ENCODE assay signal across 17 cellular contexts in genomic region chr7:106626376-106627293, GRCh38. TPM values are rescaled to one million over a fixed set of nuclear protein-coding genes. Genes with fewer than 3 reads are reported as not detected.
A peak's percentile ranks its signal among the peaks of the same experiment; 100 is the strongest.
DNase-seq lines count a peak whose midpoint lies in the region; ATAC-seq and TF ChIP-seq lines count a peak whose summit lies in the region.
"Had no signal": no experiment of that assay in that cellular context is flagged by ENCODE, and none has a peak within 500 bp of the region (broad histone marks: within the 10 kb centered on the region; RNA-seq: fewer than 3 reads in every experiment).

No MANE protein-coding gene starts in this region.

- TF ChIP-seq EP300 in Ishikawa (IDR thresholded peaks at IDR 0.05; ENCODE audit: borderline replicate concordance): no peak

- peak; percentile 84 for ATAC-seq in esophagus mucosa
- ATAC-seq: SK-N-SH treated with all-trans-retinoic acid at 6 μM for 48 hours had no signal

- DNase-seq in NCI-H526 treated with DMSO at 0.1 percent for 48 hours (lab: John Stamatoyannopoulos, UW) (peak; percentile 92), renal cortical epithelial cell (ENCODE audit: low read depth) (peak; percentile 28), NAMALWA (ENCODE audit: low spot score) (no peak), pons (ENCODE audit: low spot score) (no peak), HK-2 (ENCODE audit: unreplicated experiment) (no peak)
- DNase-seq: activated effector memory CD4-positive, alpha-beta T cell treated with anti-CD3 and anti-CD28 coated beads, Interleukin-2, amount 50 U/mL, for 16 hours; Caco-2; H7; naive B cell; NCI-H1694 treated with DMSO at 0.1 percent for 48 hours; NCI-H82; ovary; stimulated activated CD4-positive, alpha-beta T cell treated with anti-CD3 and anti-CD28 coated beads, Interleukin-4, amount 100 ng/mL, for 1 hour; substantia nigra had no signal

- peak; percentile 3; the same call in 1 of the 2 replicates for TF ChIP-seq RAD21 in Ishikawa (IDR thresholded peaks at IDR 0.05; ENCODE audit: low read depth)

TF ChIP-seq in Ishikawa, 13 proteins besides CTCF, POLR2A, EP300 and RAD21:
- TF ChIP-seq USF1 (IDR thresholded peaks at IDR 0.05): no peak

RNA-seq across cellular contexts. Expression of gene CCDC71L, which starts 34.3 kb away (rescaled TPM):
- 7.1 TPM for total RNA-seq in esophagus mucosa
- 21.0 and 34.9 TPM in 2 replicates for total RNA-seq in renal cortical epithelial cell

Comparison
In these comparisons a context has a peak if more than half of its experiments do, and no peak if none do; other contexts are left out.
1. DNase-seq: peak in NCI-H526 treated with DMSO at 0.1 percent for 48 hours (single experiment) and renal cortical epithelial cell (single experiment); none in NAMALWA (single experiment), pons (single experiment) and HK-2 (single experiment).